1 cellular context compared by ENCODE assay signal in genomic region chr16:15046692-15047376, GRCh38.
TF ChIP-seq lines count a peak whose summit lies in the region.

No MANE protein-coding gene starts in this region.

TF ChIP-seq in HepG2, 621 proteins besides CTCF, POLR2A, EP300 and RAD21:
- TF ChIP-seq ZBTB21 (CRISPR knock-in tag; IDR thresholded peaks at IDR 0.05), result no peak
- TF ChIP-seq MAFK (conservative IDR thresholded peaks at IDR 0.05 in 1 of 2, IDR thresholded peaks at IDR 0.05 in 1 of 2; ENCODE audit: low read length in 2 of 2), result peak; percentile 85
- TF ChIP-seq CBX1 (IDR thresholded peaks at IDR 0.05; ENCODE audit: low read depth), result no peak
- TF ChIP-seq ZNF121 (CRISPR knock-in tag; IDR thresholded peaks at IDR 0.05), result peak; percentile 99
- no peak for TF ChIP-seq TRIM22 (IDR thresholded peaks at IDR 0.05)
- no peak for TF ChIP-seq XBP1 (CRISPR knock-in tag; IDR thresholded peaks at IDR 0.05)
- 0 out of 2 replicates have a peak, but pooled peaks have one; percentile 33 for TF ChIP-seq NRL (CRISPR knock-in tag; IDR thresholded peaks at IDR 0.05; ENCODE audit: borderline replicate concordance)
- peak; percentile 69 for TF ChIP-seq MAFF (IDR thresholded peaks at IDR 0.05; ENCODE audit: low read depth, low read length)
- TF ChIP-seq, protein P1, sequence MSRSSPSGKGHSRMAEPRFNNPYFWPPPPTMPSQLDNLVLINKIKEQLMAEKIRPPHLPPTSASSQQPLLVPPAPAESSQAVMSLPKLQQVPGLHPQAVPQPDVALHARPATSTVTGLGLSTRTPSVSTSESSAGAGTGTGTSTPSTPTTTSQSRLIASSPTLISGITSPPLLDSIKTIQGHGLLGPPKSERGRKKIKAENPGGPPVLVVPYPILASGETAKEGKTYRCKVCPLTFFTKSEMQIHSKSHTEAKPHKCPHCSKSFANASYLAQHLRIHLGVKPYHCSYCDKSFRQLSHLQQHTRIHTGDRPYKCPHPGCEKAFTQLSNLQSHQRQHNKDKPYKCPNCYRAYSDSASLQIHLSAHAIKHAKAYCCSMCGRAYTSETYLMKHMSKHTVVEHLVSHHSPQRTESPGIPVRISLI (CRISPR knock-in tag; IDR thresholded peaks at IDR 0.05; ENCODE audit: borderline replicate concordance), result peak; percentile 43; the same call in 1 of the 2 replicates
- TF ChIP-seq AGO2 (optimal IDR thresholded peaks at IDR 0.05; ENCODE audit: low read depth, low read length), result peak; percentile 29
- TF ChIP-seq, protein P2, sequence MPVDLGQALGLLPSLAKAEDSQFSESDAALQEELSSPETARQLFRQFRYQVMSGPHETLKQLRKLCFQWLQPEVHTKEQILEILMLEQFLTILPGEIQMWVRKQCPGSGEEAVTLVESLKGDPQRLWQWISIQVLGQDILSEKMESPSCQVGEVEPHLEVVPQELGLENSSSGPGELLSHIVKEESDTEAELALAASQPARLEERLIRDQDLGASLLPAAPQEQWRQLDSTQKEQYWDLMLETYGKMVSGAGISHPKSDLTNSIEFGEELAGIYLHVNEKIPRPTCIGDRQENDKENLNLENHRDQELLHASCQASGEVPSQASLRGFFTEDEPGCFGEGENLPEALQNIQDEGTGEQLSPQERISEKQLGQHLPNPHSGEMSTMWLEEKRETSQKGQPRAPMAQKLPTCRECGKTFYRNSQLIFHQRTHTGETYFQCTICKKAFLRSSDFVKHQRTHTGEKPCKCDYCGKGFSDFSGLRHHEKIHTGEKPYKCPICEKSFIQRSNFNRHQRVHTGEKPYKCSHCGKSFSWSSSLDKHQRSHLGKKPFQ (CRISPR knock-in tag; IDR thresholded peaks at IDR 0.05; ENCODE audit: insufficient replicate concordance), result no peak
- TF ChIP-seq STAG1 (CRISPR knock-in tag; IDR thresholded peaks at IDR 0.05), result peak; percentile 16; the same call in 1 of the 2 replicates
